ENCODE assay signal across 11 cellular contexts in genomic region chr3:124879395-124879723, GRCh38. TPM values are rescaled to one million over a fixed set of nuclear protein-coding genes. Genes with fewer than 3 reads are reported as not detected.
DNase-seq lines count a peak whose midpoint lies in the region; ATAC-seq and TF ChIP-seq lines count a peak whose summit lies in the region.
"Had no signal": no experiment of that assay in that cellular context is flagged by ENCODE, and none has a peak within 500 bp of the region (broad histone marks: within the 10 kb centered on the region; RNA-seq: fewer than 3 reads in every experiment).

No MANE protein-coding gene starts in this region.

- no peak overlapping the region for H3K9ac ChIP-seq in colonic mucosa (ENCODE audit: low read depth in 2 of 2, low read length in 2 of 2)

- ATAC-seq in heart right ventricle (peak in 2 of 8 donors; percentile 6 to 7), Right ventricle myocardium superior (ENCODE audit: poor library complexity) (no peak), upper lobe of left lung (ENCODE audit: low FRiP score in 2 of 2) (no peak)

- H3K27ac ChIP-seq in heart right ventricle (peak overlapping the region; percentile 1 to 84 (median 64)), colonic mucosa (peak overlapping the region; percentile 62), upper lobe of left lung (peak overlapping the region; percentile 37 to 63 (median 47))

- DNase-seq in heart right ventricle (no peak), Right ventricle myocardium superior (no peak), colonic mucosa (no peak), upper lobe of left lung (no peak), endothelial cell (ENCODE audit: low spot score) (no peak), HCEC 1CT (no peak)
- DNase-seq in activated effector memory CD4-positive, alpha-beta T cell treated with anti-CD3 and anti-CD28 coated beads, Interleukin-2, amount 50 U/mL, for 16 hours: no peak
- DNase-seq: nucleus accumbens had no signal

- H3K4me1 ChIP-seq in heart right ventricle (peaks cover 28 to 83% (median 73%) of the 10 kb centered on the region in 9 donors), colonic mucosa (no peaks in the 10 kb centered on the region), upper lobe of left lung (peaks cover 29 to 32% (median 30%) of the 10 kb centered on the region in 4 donors)

- H3K36me3 ChIP-seq in heart right ventricle: peaks cover 0 to 11% (median 0%) of the 10 kb centered on the region in 9 donors
- no peaks in the 10 kb centered on the region for H3K36me3 ChIP-seq in colonic mucosa
- H3K36me3 ChIP-seq in upper lobe of left lung: no peaks in the 10 kb centered on the region

- TF ChIP-seq CTCF in heart right ventricle (IDR thresholded peaks at IDR 0.05): no peak
- no peak for TF ChIP-seq CTCF in colonic mucosa (IDR thresholded peaks at IDR 0.05)
- no peak for TF ChIP-seq CTCF in nephron (IDR thresholded peaks at IDR 0.05; ENCODE audit: unreplicated experiment in 3 of 3)
- no peak for TF ChIP-seq CTCF in upper lobe of left lung (IDR thresholded peaks at IDR 0.05)
- no peak for TF ChIP-seq CTCF in endothelial cell (IDR thresholded peaks at IDR 0.05; ENCODE audit: unreplicated experiment)

- H3K4me1 Mint-ChIP-seq in nephron (peaks cover 38% of the 10 kb centered on the region), endothelial cell (ENCODE audit: unreplicated experiment) (peaks cover 33% of the 10 kb centered on the region)

- H3K9me3 Mint-ChIP-seq in nephron (no peaks in the 10 kb centered on the region), endothelial cell (ENCODE audit: unreplicated experiment) (no peaks in the 10 kb centered on the region)

- H3K9me3 ChIP-seq in heart right ventricle: no peaks in the 10 kb centered on the region
- H3K9me3 ChIP-seq in colonic mucosa: no peaks in the 10 kb centered on the region
- H3K9me3 ChIP-seq in upper lobe of left lung: no peaks in the 10 kb centered on the region

- H3K4me3 Mint-ChIP-seq in nephron: no peak overlapping the region
- no peak overlapping the region for H3K4me3 Mint-ChIP-seq in endothelial cell (ENCODE audit: unreplicated experiment)

- intact Hi-C loops in heart right ventricle (cut with DNase I) (loop anchor here in 2 of 10 donors (2.0 kb wide), 1 partner anchor 19 kb away; no protein-coding TSS in a partner anchor), Right ventricle myocardium superior (cut with DNase I) (no loop called here), colonic mucosa (cut with DNase I) (no loop called here)

- peaks cover 28% of the 10 kb centered on the region for H3K27me3 Mint-ChIP-seq in nephron (ENCODE audit: low read depth)
- peaks cover 5% of the 10 kb centered on the region for H3K27me3 Mint-ChIP-seq in endothelial cell (ENCODE audit: unreplicated experiment)

- TF ChIP-seq POLR2A in upper lobe of left lung (IDR thresholded peaks at IDR 0.05): no peak

- H3K27me3 ChIP-seq in heart right ventricle (no peaks in the 10 kb centered on the region), colonic mucosa (no peaks in the 10 kb centered on the region), upper lobe of left lung (no peaks in the 10 kb centered on the region)

- H3K27ac Mint-ChIP-seq in nephron (peak overlapping the region in 2 of 3 experiments; percentile 9 to 11), endothelial cell (ENCODE audit: unreplicated experiment) (no peak overlapping the region)

- no peaks in the 10 kb centered on the region for H3K36me3 Mint-ChIP-seq in nephron (ENCODE audit: low read depth)
- H3K36me3 Mint-ChIP-seq in endothelial cell (ENCODE audit: low read depth, unreplicated experiment): no peaks in the 10 kb centered on the region

- TF ChIP-seq EP300 in upper lobe of left lung (IDR thresholded peaks at IDR 0.05): no peak

- no peak overlapping the region for H3K4me3 ChIP-seq in heart right ventricle
- no peak overlapping the region for H3K4me3 ChIP-seq in colonic mucosa
- no peak overlapping the region for H3K4me3 ChIP-seq in upper lobe of left lung
- H3K4me3 ChIP-seq: GM12878 had no signal

RNA-seq across cellular contexts. Expression of gene ITGB5, which starts 7.8 kb away (rescaled TPM):
- 100 to 1,000 TPM in 6 of 10 donors, 10 to 100 TPM in 4; 72.2 to 154 (median 108) TPM for total RNA-seq in heart right ventricle
- polyA plus RNA-seq in heart right ventricle: 100 to 1,000 TPM in 1 of 2 donors, 10 to 100 TPM in 1; 18.5 to 145 TPM
- total RNA-seq in Right ventricle myocardium superior: 112 TPM
- total RNA-seq in colonic mucosa: 10 to 100 TPM; 74.4 to 74.8 TPM
- total RNA-seq in upper lobe of left lung: 100 to 1,000 TPM in 4 of 6 donors, 10 to 100 TPM in 2; 81.5 to 145 (median 106) TPM
- 55.2 TPM for total RNA-seq in endothelial cell (ENCODE audit: unreplicated experiment)

RNA-seq across cellular contexts. Expression of gene MUC13, which starts 55.2 kb away (rescaled TPM):
- total RNA-seq in heart right ventricle (under 1 TPM in 2 of 10 donors, not detected in 8; 0.37 to 0.41 TPM), Right ventricle myocardium superior (not detected), colonic mucosa (100 to 1,000 TPM; 360 to 853 TPM), upper lobe of left lung (1 to 10 TPM in 1 of 6 donors, under 1 TPM in 3, not detected in 2; 0.15 to 3.6 (median 0.24) TPM), endothelial cell (ENCODE audit: unreplicated experiment) (not detected)
- under 1 TPM in 1 of 2 donors, not detected in 1; 0.03 TPM for polyA plus RNA-seq in heart right ventricle
- total RNA-seq: epithelial cell of proximal tubule had no signal

Comparison
In these comparisons a context has a peak if more than half of its experiments do, and no peak if none do; other contexts are left out.
1. RNA of gene MUC13, which starts 55.2 kb away (total RNA-seq): 360 to 853 TPM in colonic mucosa; 0.15 to 3.6 TPM in upper lobe of left lung, 0.37 to 0.41 TPM in heart right ventricle, not detected in Right ventricle myocardium superior (single experiment) and not detected in endothelial cell (single experiment); every median in the first group is over 10 times any median in the second.
2. Peak in every context shown above with its lines, with median percentiles within 50 percentile points of each other: H3K27ac ChIP-seq.